Comparison of ENCODE assay signal across 1 cellular context in the genomic region with DNA sequence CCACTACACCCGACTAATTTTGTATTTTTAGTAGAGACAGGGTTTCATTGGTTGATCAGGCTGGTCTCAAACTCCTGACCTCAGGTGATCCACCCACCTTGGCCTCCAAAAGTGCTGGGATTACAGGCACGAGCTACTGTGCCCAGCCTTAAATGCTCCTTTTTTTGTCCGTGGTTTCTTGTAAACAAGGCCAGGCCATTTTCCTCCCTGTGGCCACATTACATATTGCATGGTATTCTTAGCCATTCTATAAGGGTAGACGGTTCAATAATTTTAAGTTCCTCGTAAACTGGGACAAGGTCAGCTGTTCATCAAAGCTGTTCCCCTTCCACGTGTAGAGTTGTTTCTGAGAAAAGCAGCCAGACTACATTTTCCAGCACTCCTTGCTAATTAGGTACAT.
TF ChIP-seq lines count a peak whose summit lies in the region.

No MANE protein-coding gene starts in this region.

TF ChIP-seq in HCT116, 20 proteins besides CTCF, POLR2A, EP300 and RAD21:
- TF ChIP-seq, protein P1, sequence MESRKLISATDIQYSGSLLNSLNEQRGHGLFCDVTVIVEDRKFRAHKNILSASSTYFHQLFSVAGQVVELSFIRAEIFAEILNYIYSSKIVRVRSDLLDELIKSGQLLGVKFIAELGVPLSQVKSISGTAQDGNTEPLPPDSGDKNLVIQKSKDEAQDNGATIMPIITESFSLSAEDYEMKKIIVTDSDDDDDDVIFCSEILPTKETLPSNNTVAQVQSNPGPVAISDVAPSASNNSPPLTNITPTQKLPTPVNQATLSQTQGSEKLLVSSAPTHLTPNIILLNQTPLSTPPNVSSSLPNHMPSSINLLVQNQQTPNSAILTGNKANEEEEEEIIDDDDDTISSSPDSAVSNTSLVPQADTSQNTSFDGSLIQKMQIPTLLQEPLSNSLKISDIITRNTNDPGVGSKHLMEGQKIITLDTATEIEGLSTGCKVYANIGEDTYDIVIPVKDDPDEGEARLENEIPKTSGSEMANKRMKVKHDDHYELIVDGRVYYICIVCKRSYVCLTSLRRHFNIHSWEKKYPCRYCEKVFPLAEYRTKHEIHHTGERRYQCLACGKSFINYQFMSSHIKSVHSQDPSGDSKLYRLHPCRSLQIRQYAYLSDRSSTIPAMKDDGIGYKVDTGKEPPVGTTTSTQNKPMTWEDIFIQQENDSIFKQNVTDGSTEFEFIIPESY (IDR thresholded peaks at IDR 0.05; ENCODE audit: extremely low read depth, insufficient replicate concordance, low read length) = no peak
